Comparison of ENCODE assay signal across 25 cellular contexts in genomic region chr16:66256919-66257318, GRCh38.
A peak's percentile ranks its signal among the peaks of the same experiment; 100 is the strongest.
DNase-seq lines count a peak whose midpoint lies in the region; ATAC-seq, FAIRE-seq and TF ChIP-seq lines count a peak whose summit lies in the region.
"Had no signal": no experiment of that assay in that cellular context is flagged by ENCODE, and none has a peak within 500 bp of the region (broad histone marks: within the 10 kb centered on the region; RNA-seq: fewer than 3 reads in every experiment).

No MANE protein-coding gene starts in this region.

- no peaks in the 10 kb centered on the region for H3K27me3 Mint-ChIP-seq in activated T-cell treated with anti-CD3 and anti-CD28 coated beads, Interleukin-2, amount 50 U/mL, for 72 hours (ENCODE audit: low read depth)

- H3K27me3 ChIP-seq in keratinocyte (ENCODE audit: control insufficient read depth, extremely low read depth, insufficient read depth, low read length) (no peaks in the 10 kb centered on the region), sigmoid colon (no peaks in the 10 kb centered on the region)
- H3K27me3 ChIP-seq: BLaER1 treated with 17β-estradiol and CSF1 and Interleukin-3, amounts not matched to agents 10 nM and 100 nM; Peyer's patch had no signal

- no peak for TF ChIP-seq EP300 in sigmoid colon (IDR thresholded peaks at IDR 0.05)

- DNase-seq in NCI-H748 (lab: John Stamatoyannopoulos, UW; ENCODE audit: unreplicated experiment): peak; percentile 12
- no peak for DNase-seq in NCI-H748 treated with DMSO at 0.1 percent for 48 hours (lab: John Stamatoyannopoulos, UW)
- DNase-seq in coronary artery (ENCODE audit: low spot score): peak; percentile 22
- no peak for DNase-seq in keratinocyte (ENCODE audit: low read depth, low spot score)
- DNase-seq in sigmoid colon: peak; percentile 40
- DNase-seq in activated T-cell treated with anti-CD3 and anti-CD28 coated beads, Interleukin-2, amount 50 U/mL, for 72 hours: no peak
- DNase-seq in nucleus accumbens (lab: John Stamatoyannopoulos, UW): no peak
- DNase-seq in H4 (ENCODE audit: low spot score): no peak
- DNase-seq: 8988T, Calu3, DMS153, HFFc6, Karpas-422, NCI-H1417, NCI-H1694 treated with DMSO at 0.1 percent for 48 hours, NCI-H2081 treated with DMSO at 0.1 percent for 48 hours, NCI-H2171 treated with DMSO at 0.1 percent for 48 hours, NCI-H69, Right ventricle myocardium superior had no signal

- no peaks in the 10 kb centered on the region for H3K36me3 Mint-ChIP-seq in activated T-cell treated with anti-CD3 and anti-CD28 coated beads, Interleukin-2, amount 50 U/mL, for 72 hours (ENCODE audit: insufficient read depth in 2 of 2)
- H3K36me3 Mint-ChIP-seq: CD8-positive, alpha-beta T cell had no signal

- no peaks in the 10 kb centered on the region for H3K4me1 Mint-ChIP-seq in activated T-cell treated with anti-CD3 and anti-CD28 coated beads, Interleukin-2, amount 50 U/mL, for 72 hours (ENCODE audit: low read depth)

- no peak overlapping the region for H3K4me2 ChIP-seq in keratinocyte (ENCODE audit: control insufficient read depth, extremely low read depth, insufficient read depth, low read depth, low read length)

- TF ChIP-seq POLR2A in sigmoid colon (IDR thresholded peaks at IDR 0.05): no peak

- H3K4me1 ChIP-seq in keratinocyte (ENCODE audit: control insufficient read depth, extremely low read depth, insufficient read depth, low read length): no peaks in the 10 kb centered on the region
- H3K4me1 ChIP-seq in sigmoid colon: peaks cover 0 to under 1% (median 0%) of the 10 kb centered on the region in 4 donors
- H3K4me1 ChIP-seq: Peyer's patch had no signal

- H3K36me3 ChIP-seq in keratinocyte (ENCODE audit: control insufficient read depth in 2 of 2, extremely low read depth in 1 of 2, insufficient read depth in 2 of 2, low read length in 2 of 2) (no peaks in the 10 kb centered on the region), sigmoid colon (no peaks in the 10 kb centered on the region)
- H3K36me3 ChIP-seq: Peyer's patch had no signal

- dilution Hi-C loops in keratinocyte (cut with MboI; ENCODE audit: extremely low pct_ligation_motif_present, low sequenced_read_pairs): no loop called here

- H3K9me3 ChIP-seq in keratinocyte (ENCODE audit: control insufficient read depth, low read depth, low read length) (peaks cover 2% of the 10 kb centered on the region), sigmoid colon (no peaks in the 10 kb centered on the region)
- H3K9me3 ChIP-seq: Peyer's patch had no signal

- H3K27ac ChIP-seq in coronary artery: no peak overlapping the region
- no peak overlapping the region for H3K27ac ChIP-seq in keratinocyte (ENCODE audit: control insufficient read depth, insufficient read depth, low read length)
- no peak overlapping the region for H3K27ac ChIP-seq in sigmoid colon
- H3K27ac ChIP-seq: BLaER1 treated with 17β-estradiol and CSF1 and Interleukin-3, amounts not matched to agents 10 nM and 100 nM; Peyer's patch; SK-N-MC had no signal

- no peak for TF ChIP-seq CTCF in coronary artery (IDR thresholded peaks at IDR 0.05)
- no peak for TF ChIP-seq CTCF in keratinocyte (optimal IDR thresholded peaks at IDR 0.05 in 1 of 3, IDR thresholded peaks at IDR 0.05 in 1 of 3, conservative IDR thresholded peaks at IDR 0.05 in 1 of 3; ENCODE audit: extremely low read depth in 1 of 3, insufficient read depth in 2 of 3, low read length in 3 of 3)
- no peak for TF ChIP-seq CTCF in sigmoid colon (IDR thresholded peaks at IDR 0.05)

- peak; percentile 51 for FAIRE-seq in keratinocyte (lab: Jason Lieb, UNC)
- FAIRE-seq: GM12892, H54 had no signal

- no peak overlapping the region for H3K4me3 Mint-ChIP-seq in activated T-cell treated with anti-CD3 and anti-CD28 coated beads, Interleukin-2, amount 50 U/mL, for 72 hours
- H3K4me3 Mint-ChIP-seq: CD8-positive, alpha-beta T cell; HFFc6 had no signal

- H2AFZ ChIP-seq in keratinocyte (ENCODE audit: control insufficient read depth, low read length): no peak overlapping the region

- intact Hi-C loops in sigmoid colon (cut with DNase I): no loop called here

- H3K9ac ChIP-seq in keratinocyte (ENCODE audit: control insufficient read depth, extremely low read depth, insufficient read depth, low read length): no peak overlapping the region
- H3K9ac ChIP-seq: BLaER1 treated with 17β-estradiol and CSF1 and Interleukin-3, amounts not matched to agents 10 nM and 100 nM had no signal

- H4K20me1 ChIP-seq in keratinocyte (ENCODE audit: control insufficient read depth, extremely low read depth, insufficient read depth, low read length): no peaks in the 10 kb centered on the region
- H4K20me1 ChIP-seq: BLaER1 treated with 17β-estradiol and CSF1 and Interleukin-3, amounts not matched to agents 10 nM and 100 nM had no signal

- H3K4me3 ChIP-seq in coronary artery: no peak overlapping the region
- H3K4me3 ChIP-seq in keratinocyte (ENCODE audit: control insufficient read depth in 2 of 3, extremely low read depth in 1 of 3, insufficient read depth in 2 of 3, low read depth in 1 of 3, low read length in 3 of 3): no peak overlapping the region
- H3K4me3 ChIP-seq in sigmoid colon: no peak overlapping the region
- H3K4me3 ChIP-seq: BLaER1 treated with 17β-estradiol and CSF1 and Interleukin-3, amounts not matched to agents 10 nM and 100 nM; Peyer's patch; SK-N-MC had no signal

- H3K9me1 ChIP-seq in keratinocyte (ENCODE audit: control insufficient read depth, extremely low read depth, insufficient read depth, low read length): no peaks in the 10 kb centered on the region

- no peak overlapping the region for H3K27ac Mint-ChIP-seq in activated T-cell treated with anti-CD3 and anti-CD28 coated beads, Interleukin-2, amount 50 U/mL, for 72 hours
- H3K27ac Mint-ChIP-seq: CD8-positive, alpha-beta T cell; HFFc6 had no signal

- no peaks in the 10 kb centered on the region for H3K79me2 ChIP-seq in keratinocyte (ENCODE audit: control insufficient read depth, insufficient read depth, low read length)

- H3K9me3 Mint-ChIP-seq in activated T-cell treated with anti-CD3 and anti-CD28 coated beads, Interleukin-2, amount 50 U/mL, for 72 hours: no peaks in the 10 kb centered on the region
- H3K9me3 Mint-ChIP-seq: CD8-positive, alpha-beta T cell; HFFc6 had no signal

- ATAC-seq in activated T-cell treated with anti-CD3 and anti-CD28 coated beads, Interleukin-2, amount 50 U/mL, for 72 hours (replicated peaks in 1 of 2): no peak
- ATAC-seq: CD8-positive, alpha-beta T cell had no signal

- WGBS in sigmoid colon, 2 donors: 26 to 57% methylated on average over 1 of the region's 1 CpG

Comparison
In these comparisons a context has a peak if more than half of its experiments do, and no peak if none do; other contexts are left out.
1. DNase-seq: peak in NCI-H748 (single experiment), coronary artery (single experiment) and sigmoid colon (single experiment); none in NCI-H748 treated with DMSO at 0.1 percent for 48 hours (single experiment), keratinocyte (single experiment), activated T-cell treated with anti-CD3 and anti-CD28 coated beads, Interleukin-2, amount 50 U/mL, for 72 hours (0 of 2), nucleus accumbens (0 of 56) and H4 (single experiment).